Comparison of ENCODE assay signal across 32 cellular contexts in the genomic region with DNA sequence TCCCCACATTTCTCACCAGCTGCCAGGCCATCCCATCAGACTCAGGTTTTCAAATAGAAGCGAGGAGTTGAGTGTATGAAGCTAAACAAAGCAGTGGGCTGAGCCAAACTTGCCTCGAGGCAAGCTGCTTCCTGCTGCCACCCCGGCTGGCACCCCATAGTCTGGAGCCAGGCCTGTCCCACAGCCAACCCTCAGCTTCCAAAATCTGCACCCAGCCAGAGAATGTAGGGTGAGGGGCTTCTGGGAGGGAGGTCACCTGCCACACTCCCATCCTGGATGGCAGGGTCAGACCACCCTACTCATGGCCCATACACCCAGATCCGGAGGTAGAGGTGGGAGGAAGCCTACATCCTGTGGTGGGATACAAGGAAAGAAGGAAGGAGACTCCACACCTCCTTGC. TPM values are rescaled to one million over a fixed set of nuclear protein-coding genes. Genes with fewer than 3 reads are reported as not detected.
"Had no signal": no experiment of that assay in that cellular context is flagged by ENCODE, and none has a peak within 500 bp of the region (broad histone marks: within the 10 kb centered on the region; RNA-seq: fewer than 3 reads in every experiment).

No MANE protein-coding gene starts in this region.

- H3K36me3 ChIP-seq: esophagus muscularis mucosa, heart left ventricle, pancreas, prostate gland, stomach, tibial nerve had no signal

- H3K4me1 ChIP-seq: foreskin keratinocyte, heart left ventricle, pancreas, prostate gland, tibial nerve had no signal

- H3K9me3 ChIP-seq: esophagus muscularis mucosa, heart left ventricle, pancreas, prostate gland, stomach, tibial nerve had no signal

- H3K4me3 ChIP-seq: esophagus muscularis mucosa, heart left ventricle, pancreas, prostate gland, smooth muscle cell, stomach, tibial nerve had no signal

- H3K27ac ChIP-seq: esophagus muscularis mucosa, foreskin keratinocyte, heart left ventricle, pancreas, prostate gland, stomach, tibial nerve had no signal

- ATAC-seq: heart left ventricle; left colon; naive thymus-derived CD4-positive, alpha-beta T cell; pancreas; stimulated activated naive B cell treated with anti-CD40 and anti-IgM and Interleukin-4, amounts not matched to agents 10 μg/mL and 1 μg/mL and 100 μg/mL, for 72 hours; T-cell had no signal

- H3K27me3 ChIP-seq: esophagus muscularis mucosa, heart left ventricle, pancreas, stomach, tibial nerve had no signal

- DNase-seq: activated CD4-positive, alpha-beta T cell treated with anti-CD3 and anti-CD28 coated beads for 4 hours; activated CD4-positive, alpha-beta T cell treated with anti-CD3 and anti-CD28 coated beads, Interleukin-2, amount 50 U/mL, for 48 hours; activated CD4-positive, CD25-positive, alpha-beta regulatory T cell; activated CD8-positive, alpha-beta memory T cell treated with anti-CD3 and anti-CD28 coated beads for 24 hours; activated gamma-delta T cell treated with Interleukin-2 at 50 U/mL for 16 hours; activated naive CD4-positive, alpha-beta T cell treated with anti-CD3 and anti-CD28 coated beads, Interleukin-2, amount 50 U/mL, for 16 hours; amniotic stem cell; dermis blood vessel endothelial cell; effector CD4-positive, alpha-beta T cell; foreskin keratinocyte; heart left ventricle; hypothalamus; immature natural killer cell; kidney; left colon; midbrain; naive thymus-derived CD4-positive, alpha-beta T cell; nucleus accumbens; pancreas; retina; stimulated activated CD4-positive, alpha-beta T cell treated with anti-CD3 and anti-CD28 coated beads, Interleukin-1b, Interleukin-23, amount 100 ng/mL, for 48 hours; stimulated activated CD4-positive, alpha-beta T cell treated with anti-CD3 and anti-CD28 coated beads, Interleukin-4, amount 100 ng/mL, for 4 hours; stimulated activated CD8-positive, alpha-beta memory T cell treated with anti-CD3 and anti-CD28 coated beads, Interleukin-4, amount 100 ng/mL, for 48 hours; stimulated activated naive B cell treated with anti-CD40 and anti-IgM and Interleukin-4, amounts not matched to agents 10 μg/mL and 1 μg/mL and 100 μg/mL, for 72 hours; T-cell had no signal

RNA-seq across cellular contexts. Expression of gene IGFBPL1, which starts 54.0 kb away (rescaled TPM):
- total RNA-seq: activated T-helper 1 cell treated with anti-CD3 and anti-CD28 coated beads, Interleukin-12 subunit alpha, Interleukin-12 subunit beta, Interleukin-2, Interleukin-4 antibody, amounts not matched to agents 30 ng/mL and 10 ng/mL and 1 ng/mL, durations not matched to agents 14 hours and 24 hours and 36 hours; naive thymus-derived CD4-positive, alpha-beta T cell; T-cell had no signal
- polyA plus RNA-seq: foreskin keratinocyte; heart left ventricle; immature natural killer cell; liver; naive thymus-derived CD4-positive, alpha-beta T cell had no signal
